1 cellular context compared by ENCODE assay signal in genomic region chr17:60102632-60103047, GRCh38.
A peak's percentile ranks its signal among the peaks of the same experiment; 100 is the strongest.
TF ChIP-seq lines count a peak whose summit lies in the region.

No MANE protein-coding gene starts in this region.

TF ChIP-seq in K562, 482 proteins besides CTCF, POLR2A, EP300 and RAD21 (continued from another document):
- TF ChIP-seq, protein P1, sequence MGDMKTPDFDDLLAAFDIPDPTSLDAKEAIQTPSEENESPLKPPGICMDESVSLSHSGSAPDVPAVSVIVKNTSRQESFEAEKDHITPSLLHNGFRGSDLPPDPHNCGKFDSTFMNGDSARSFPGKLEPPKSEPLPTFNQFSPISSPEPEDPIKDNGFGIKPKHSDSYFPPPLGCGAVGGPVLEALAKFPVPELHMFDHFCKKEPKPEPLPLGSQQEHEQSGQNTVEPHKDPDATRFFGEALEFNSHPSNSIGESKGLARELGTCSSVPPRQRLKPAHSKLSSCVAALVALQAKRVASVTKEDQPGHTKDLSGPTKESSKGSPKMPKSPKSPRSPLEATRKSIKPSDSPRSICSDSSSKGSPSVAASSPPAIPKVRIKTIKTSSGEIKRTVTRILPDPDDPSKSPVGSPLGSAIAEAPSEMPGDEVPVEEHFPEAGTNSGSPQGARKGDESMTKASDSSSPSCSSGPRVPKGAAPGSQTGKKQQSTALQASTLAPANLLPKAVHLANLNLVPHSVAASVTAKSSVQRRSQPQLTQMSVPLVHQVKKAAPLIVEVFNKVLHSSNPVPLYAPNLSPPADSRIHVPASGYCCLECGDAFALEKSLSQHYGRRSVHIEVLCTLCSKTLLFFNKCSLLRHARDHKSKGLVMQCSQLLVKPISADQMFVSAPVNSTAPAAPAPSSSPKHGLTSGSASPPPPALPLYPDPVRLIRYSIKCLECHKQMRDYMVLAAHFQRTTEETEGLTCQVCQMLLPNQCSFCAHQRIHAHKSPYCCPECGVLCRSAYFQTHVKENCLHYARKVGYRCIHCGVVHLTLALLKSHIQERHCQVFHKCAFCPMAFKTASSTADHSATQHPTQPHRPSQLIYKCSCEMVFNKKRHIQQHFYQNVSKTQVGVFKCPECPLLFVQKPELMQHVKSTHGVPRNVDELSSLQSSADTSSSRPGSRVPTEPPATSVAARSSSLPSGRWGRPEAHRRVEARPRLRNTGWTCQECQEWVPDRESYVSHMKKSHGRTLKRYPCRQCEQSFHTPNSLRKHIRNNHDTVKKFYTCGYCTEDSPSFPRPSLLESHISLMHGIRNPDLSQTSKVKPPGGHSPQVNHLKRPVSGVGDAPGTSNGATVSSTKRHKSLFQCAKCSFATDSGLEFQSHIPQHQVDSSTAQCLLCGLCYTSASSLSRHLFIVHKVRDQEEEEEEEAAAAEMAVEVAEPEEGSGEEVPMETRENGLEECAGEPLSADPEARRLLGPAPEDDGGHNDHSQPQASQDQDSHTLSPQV (IDR thresholded peaks at IDR 0.05), result peak; percentile 62; the same call in 1 of the 2 replicates
- TF ChIP-seq CXXC5 (CRISPR knock-in tag; IDR thresholded peaks at IDR 0.05) (peak; percentile 50; the same call in 1 of the 2 replicates), RBFOX2 (IDR thresholded peaks at IDR 0.05; ENCODE audit: low read depth, low read length) (peak; percentile 67), CBFB (CRISPR knock-in tag; IDR thresholded peaks at IDR 0.05) (no peak), THAP12 (CRISPR knock-in tag; IDR thresholded peaks at IDR 0.05) (no peak), GTF3C2 (IDR thresholded peaks at IDR 0.05; ENCODE audit: borderline replicate concordance, extremely low read depth, insufficient read length) (no peak), ZNF175 (CRISPR knock-in tag; IDR thresholded peaks at IDR 0.05; ENCODE audit: low read depth) (peak; percentile 51; the same call in 1 of the 2 replicates), ATF7 (IDR thresholded peaks at IDR 0.05) (peak; percentile 89), POLR2G (IDR thresholded peaks at IDR 0.05; ENCODE audit: low read depth, low read length) (peak; percentile 66), TRIM24 (IDR thresholded peaks at IDR 0.05) (peak in 1 of 2 experiments; percentile 33; a peak in 1 of 4 replicates), BRD4 (IDR thresholded peaks at IDR 0.05) (no peak), ATF1 (CRISPR knock-in tag; IDR thresholded peaks at IDR 0.05) (no peak), ATF1 (tag; IDR thresholded peaks at IDR 0.05) (peak; percentile 40; the same call in 1 of the 2 replicates), E2F6 (IDR thresholded peaks at IDR 0.05; ENCODE audit: borderline replicate concordance in 1 of 2, extremely low read depth in 1 of 2, insufficient read depth in 1 of 2, insufficient read length in 1 of 2, low read depth in 1 of 2, low read length in 1 of 2, poor library complexity in 1 of 2, severe bottlenecking in 1 of 2) (peak in 1 of 2 experiments; percentile 32), SMAD4 (CRISPR knock-in tag; conservative IDR thresholded peaks at IDR 0.05) (peak; percentile 71; the same call in 1 of the 2 replicates), CEBPG (CRISPR knock-in tag; IDR thresholded peaks at IDR 0.05) (peak; percentile 49; the same call in 1 of the 2 replicates), CEBPG (tag; conservative IDR thresholded peaks at IDR 0.05 in 1 of 2, IDR thresholded peaks at IDR 0.05 in 1 of 2) (0 out of 4 replicates have a peak, but pooled peaks of 1 of the 2 experiments have one; percentile 16), YY1 (IDR thresholded peaks at IDR 0.05; ENCODE audit: borderline replicate concordance in 1 of 3, control insufficient read depth in 1 of 3, extremely low read depth in 1 of 3, insufficient read depth in 3 of 3, insufficient read length in 1 of 3, insufficient replicate concordance in 2 of 3, low read depth in 1 of 3, low read length in 2 of 3) (peak in 2 of 3 experiments; percentile 24 to 41), NR2C1 (IDR thresholded peaks at IDR 0.05) (peak; percentile 87), NR2C1 (tag; IDR thresholded peaks at IDR 0.05) (peak; percentile 92), NR2C2 (CRISPR knock-in tag; IDR thresholded peaks at IDR 0.05) (peak; percentile 70), NR2C2 (tag; IDR thresholded peaks at IDR 0.05) (peak; percentile 91), ZNF324 (CRISPR knock-in tag; IDR thresholded peaks at IDR 0.05) (no peak), STAG1 (CRISPR knock-in tag; IDR thresholded peaks at IDR 0.05; ENCODE audit: borderline replicate concordance) (no peak), NR4A1 (CRISPR knock-in tag; IDR thresholded peaks at IDR 0.05) (no peak), NR4A1 (tag; IDR thresholded peaks at IDR 0.05) (peak; percentile 47; the same call in 1 of the 2 replicates), ATF3 (IDR thresholded peaks at IDR 0.05) (peak; percentile 72), ATF3 (CRISPR knock-in tag; conservative IDR thresholded peaks at IDR 0.05) (no peak), MYC (IDR thresholded peaks at IDR 0.05; ENCODE audit: low read depth, low read length) (0 out of 2 replicates have a peak, but pooled peaks have one; percentile 23), MYC (CRISPR knock-in tag; IDR thresholded peaks at IDR 0.05; ENCODE audit: borderline replicate concordance, low read depth) (no peak), ZNF785 (CRISPR knock-in tag; IDR thresholded peaks at IDR 0.05) (no peak), RBM25 (IDR thresholded peaks at IDR 0.05; ENCODE audit: low read depth, low read length, severe bottlenecking) (no peak), L3MBTL2 (IDR thresholded peaks at IDR 0.05) (peak; percentile 79)
- TF ChIP-seq, protein P2, sequence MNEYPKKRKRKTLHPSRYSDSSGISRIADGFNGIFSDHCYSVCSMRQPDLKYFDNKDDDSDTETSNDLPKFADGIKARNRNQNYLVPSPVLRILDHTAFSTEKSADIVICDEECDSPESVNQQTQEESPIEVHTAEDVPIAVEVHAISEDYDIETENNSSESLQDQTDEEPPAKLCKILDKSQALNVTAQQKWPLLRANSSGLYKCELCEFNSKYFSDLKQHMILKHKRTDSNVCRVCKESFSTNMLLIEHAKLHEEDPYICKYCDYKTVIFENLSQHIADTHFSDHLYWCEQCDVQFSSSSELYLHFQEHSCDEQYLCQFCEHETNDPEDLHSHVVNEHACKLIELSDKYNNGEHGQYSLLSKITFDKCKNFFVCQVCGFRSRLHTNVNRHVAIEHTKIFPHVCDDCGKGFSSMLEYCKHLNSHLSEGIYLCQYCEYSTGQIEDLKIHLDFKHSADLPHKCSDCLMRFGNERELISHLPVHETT (CRISPR knock-in tag; conservative IDR thresholded peaks at IDR 0.05 in 1 of 2, IDR thresholded peaks at IDR 0.05 in 1 of 2), result 0 out of 4 replicates have a peak, but pooled peaks of 1 of the 2 experiments have one; percentile 29
